ENCODE assay signal across 8 cellular contexts in genomic region chr14:34629344-34629656, GRCh38. TPM values are rescaled to one million over a fixed set of nuclear protein-coding genes. Genes with fewer than 3 reads are reported as not detected.
DNase-seq lines count a peak whose midpoint lies in the region; ATAC-seq and TF ChIP-seq lines count a peak whose summit lies in the region.

No MANE protein-coding gene starts in this region.

- no peak for ATAC-seq in activated B cell treated with CpG ODN at 0.5 μM for 24 hours (ENCODE audit: low read depth)
- no peak for ATAC-seq in sciatic nerve

- no peaks in the 10 kb centered on the region for H3K9me3 Mint-ChIP-seq in activated B cell treated with CpG ODN at 0.5 μM for 24 hours

- H3K36me3 Mint-ChIP-seq in activated B cell treated with CpG ODN at 0.5 μM for 24 hours (ENCODE audit: low read depth): peaks cover 13% of the 10 kb centered on the region

- H3K36me3 ChIP-seq in BE2C (peaks cover 9% of the 10 kb centered on the region), HEK293 (ENCODE audit: control insufficient read depth in 2 of 2, insufficient read depth in 1 of 2, low read length in 2 of 2) (peaks cover 8 to 14% of the 10 kb centered on the region in 2 experiments; a peak in 2 of 3 replicates), iPS-15b (ENCODE audit: control insufficient read depth, insufficient read depth, low read length) (no peaks in the 10 kb centered on the region), stomach smooth muscle (ENCODE audit: control insufficient read depth in 2 of 2, insufficient read depth in 2 of 2, low read length in 2 of 2) (no peaks in the 10 kb centered on the region)

- POLR2A ChIA-PET in HEK293 (lab: Yijun Ruan, JAX) (no interaction called here), activated B cell treated with CpG ODN at 0.5 μM for 24 hours (lab: Charles Lee) (no interaction called here)

- peaks cover 10% of the 10 kb centered on the region for H3K4me1 Mint-ChIP-seq in activated B cell treated with CpG ODN at 0.5 μM for 24 hours

- DNase-seq in BE2C: no peak
- DNase-seq in activated B cell treated with CpG ODN at 0.5 μM for 24 hours: no peak
- no peak for DNase-seq in Ammon's horn (ENCODE audit: low spot score)
- DNase-seq in sciatic nerve (ENCODE audit: low spot score): no peak
- DNase-seq in DMS114 treated with DMSO at 0.1 percent for 48 hours (lab: John Stamatoyannopoulos, UW; ENCODE audit: unreplicated experiment): no peak

- no peaks in the 10 kb centered on the region for H3K27me3 ChIP-seq in BE2C
- H3K27me3 ChIP-seq in iPS-15b (ENCODE audit: control insufficient read depth, insufficient read depth, low read length): no peaks in the 10 kb centered on the region
- no peaks in the 10 kb centered on the region for H3K27me3 ChIP-seq in stomach smooth muscle (ENCODE audit: control insufficient read depth in 1 of 2, insufficient read depth in 2 of 2, low read length in 2 of 2)

- peak overlapping the region; percentile 87 for H3K9ac ChIP-seq in iPS-15b (ENCODE audit: low read depth, low read length)
- H3K9ac ChIP-seq in stomach smooth muscle (ENCODE audit: low read length in 2 of 2): peak overlapping the region; percentile 90 to 96

- H3K4me1 ChIP-seq in BE2C (peaks cover 3% of the 10 kb centered on the region; the same call in 1 of the 2 replicates), HEK293 (ENCODE audit: control insufficient read depth, insufficient read depth, low read length) (no peaks in the 10 kb centered on the region), iPS-15b (ENCODE audit: control insufficient read depth, insufficient read depth, low read length) (peaks cover 2% of the 10 kb centered on the region), stomach smooth muscle (ENCODE audit: control insufficient read depth, insufficient read depth, low read length) (peaks cover 3% of the 10 kb centered on the region)

- H3K9me3 ChIP-seq in BE2C: no peaks in the 10 kb centered on the region
- no peaks in the 10 kb centered on the region for H3K9me3 ChIP-seq in HEK293 (ENCODE audit: control insufficient read depth, insufficient read depth, low read depth, low read length)
- no peaks in the 10 kb centered on the region for H3K9me3 ChIP-seq in iPS-15b (ENCODE audit: control insufficient read depth, insufficient read depth, low read length)
- no peaks in the 10 kb centered on the region for H3K9me3 ChIP-seq in stomach smooth muscle (ENCODE audit: control insufficient read depth in 2 of 2, low read length in 2 of 2)

- peak overlapping the region; percentile 93 for H3K27ac Mint-ChIP-seq in activated B cell treated with CpG ODN at 0.5 μM for 24 hours

- intact Hi-C loops in activated B cell treated with CpG ODN at 0.5 μM for 24 hours (cut with micrococcal nuclease) (loop anchor here (1.0 kb wide), 1 partner anchor 85 kb away; the partner anchor contains the start of gene CFL2), sciatic nerve (cut with DNase I) (no loop called here)

- H3K27ac ChIP-seq in HEK293 (ENCODE audit: extremely low read depth, low read depth, low read length) (peak overlapping the region; percentile 91), stomach smooth muscle (ENCODE audit: low read length) (peak overlapping the region; percentile 85)

- TF ChIP-seq CTCF in BE2C (IDR thresholded peaks at IDR 0.05; ENCODE audit: low read depth, low read length) (no peak), HEK293 (tag by site-specific recombination; IDR thresholded peaks at IDR 0.05) (no peak), activated B cell treated with CpG ODN at 0.5 μM for 24 hours (IDR thresholded peaks at IDR 0.05) (no peak)

- CTCF ChIA-PET in HEK293 (lab: Yijun Ruan, JAX): no interaction called here
- CTCF ChIA-PET in activated B cell treated with CpG ODN at 0.5 μM for 24 hours (lab: Charles Lee): no interaction called here

- peak overlapping the region; percentile 97 for H3K4me3 Mint-ChIP-seq in activated B cell treated with CpG ODN at 0.5 μM for 24 hours

- H3K4me3 ChIP-seq in BE2C (ENCODE audit: low read depth, low read length): peak overlapping the region; percentile 98
- H3K4me3 ChIP-seq in HEK293 (ENCODE audit: low read depth, low read length): peak overlapping the region; percentile 91
- H3K4me3 ChIP-seq in iPS-15b (ENCODE audit: low read depth, low read length): peak overlapping the region; percentile 89
- H3K4me3 ChIP-seq in stomach smooth muscle (ENCODE audit: low read length in 2 of 2): peak overlapping the region; percentile 82 to 91

- peaks cover 3% of the 10 kb centered on the region for H3K27me3 Mint-ChIP-seq in activated B cell treated with CpG ODN at 0.5 μM for 24 hours

TF ChIP-seq in HEK293, 187 proteins besides CTCF, POLR2A, EP300 and RAD21 (continues in another document):
- TF ChIP-seq KLF10 (tag by site-specific recombination; IDR thresholded peaks at IDR 0.05) (no peak), HIC1 (tag by site-specific recombination; IDR thresholded peaks at IDR 0.05) (no peak), ZNF571 (tag by site-specific recombination; IDR thresholded peaks at IDR 0.05) (no peak), ZNF416 (tag by site-specific recombination; IDR thresholded peaks at IDR 0.05) (no peak), ZBTB17 (tag by site-specific recombination; IDR thresholded peaks at IDR 0.05) (no peak), ZFHX2 (tag by site-specific recombination; conservative IDR thresholded peaks at IDR 0.05) (peak; percentile 83), ZNF530 (tag by site-specific recombination; IDR thresholded peaks at IDR 0.05; ENCODE audit: low read depth) (no peak), ZNF629 (tag by site-specific recombination; IDR thresholded peaks at IDR 0.05) (0 out of 2 replicates have a peak, but pooled peaks have one; percentile 6), ZNF138 (tag by site-specific recombination; IDR thresholded peaks at IDR 0.05; ENCODE audit: borderline replicate concordance) (no peak), SP3 (tag by site-specific recombination; IDR thresholded peaks at IDR 0.05) (peak; percentile 44), ZNF518A (tag by site-specific recombination; conservative IDR thresholded peaks at IDR 0.05; ENCODE audit: low read depth) (no peak), ZBTB48 (tag by site-specific recombination; IDR thresholded peaks at IDR 0.05) (no peak), ZNF274 (IDR thresholded peaks at IDR 0.05; ENCODE audit: low read length) (no peak), ZNF274 (tag by site-specific recombination; IDR thresholded peaks at IDR 0.05; ENCODE audit: borderline replicate concordance) (no peak), TRIM28 (IDR thresholded peaks at IDR 0.05; ENCODE audit: borderline replicate concordance, low read length) (no peak), ZFP41 (tag by site-specific recombination; IDR thresholded peaks at IDR 0.05; ENCODE audit: borderline replicate concordance) (no peak), ZNF335 (tag by site-specific recombination; conservative IDR thresholded peaks at IDR 0.05) (peak; percentile 55), ZEB2 (tag by site-specific recombination; IDR thresholded peaks at IDR 0.05) (0 out of 2 replicates have a peak, but pooled peaks have one; percentile 18)

RNA-seq across cellular contexts. Expression of gene SNX6, which starts 0.6 kb away (rescaled TPM):
- 56.5 TPM for polyA plus RNA-seq in BE2C (2012; ENCODE audit: insufficient read depth, insufficient read length, low read depth)
- 56.0 and 61.0 TPM in 2 replicates for total RNA-seq in activated B cell treated with CpG ODN at 0.5 μM for 24 hours
- total RNA-seq in sciatic nerve: 101 TPM
